ENCODE assay signal across 16 cellular contexts in genomic region chr1:8118031-8118451, GRCh38.
DNase-seq lines count a peak whose midpoint lies in the region; ATAC-seq and TF ChIP-seq lines count a peak whose summit lies in the region.
"Had no signal": no experiment of that assay in that cellular context is flagged by ENCODE, and none has a peak within 500 bp of the region (broad histone marks: within the 10 kb centered on the region; RNA-seq: fewer than 3 reads in every experiment).

No MANE protein-coding gene starts in this region.

- H3K4me1 ChIP-seq in BLaER1 = peaks cover 29% of the 10 kb centered on the region
- H3K4me1 ChIP-seq in Panc1 (ENCODE audit: control insufficient read depth, insufficient read depth, low read length) = peaks cover 58% of the 10 kb centered on the region
- H3K4me1 ChIP-seq in prostate gland (replicated peaks) = no peaks in the 10 kb centered on the region

- H3K9ac ChIP-seq in BLaER1 = no peak overlapping the region

- no peaks in the 10 kb centered on the region for H4K20me1 ChIP-seq in BLaER1

- H3K27ac ChIP-seq in BLaER1 = no peak overlapping the region
- H3K27ac ChIP-seq in Panc1 (ENCODE audit: low read length) = peak overlapping the region; percentile 100
- H3K27ac ChIP-seq in prostate gland = peak overlapping the region; percentile 42 to 74

- intact Hi-C loops in Panc1 (cut with micrococcal nuclease; ENCODE audit: unreplicated experiment) = no loop called here
- intact Hi-C loops in prostate gland (cut with DNase I) = loop anchor here (5.0 kb wide), 2 partner anchors 41 to 84 kb away; no protein-coding TSS in a partner anchor

- DNase-seq in Panc1 (ENCODE audit: low read depth, low spot score) (no peak), fibroblast of villous mesenchyme (ENCODE audit: low read depth) (peak; percentile 73), prostate gland (ENCODE audit: low spot score) (no peak), NCI-H2196 treated with DMSO at 0.1 percent for 48 hours (lab: John Stamatoyannopoulos, UW; ENCODE audit: unreplicated experiment) (no peak), NCI-H524 (lab: John Stamatoyannopoulos, UW) (no peak)
- no peak for DNase-seq in stimulated activated CD4-positive, alpha-beta T cell treated with anti-CD3 and anti-CD28 coated beads, Interleukin-12 subunit alpha, Interleukin-12 subunit beta, amount 100 ng/mL, for 4 hours
- no peak for DNase-seq in central memory CD4-positive, alpha-beta T cell
- DNase-seq: activated T-cell treated with anti-CD3 and anti-CD28 coated beads, Interleukin-2, amount 50 U/mL, for 1 hour; body of pancreas; erythroblast; GDM1; NCI-H1105 treated with DMSO at 0.1 percent for 48 hours; NCI-H774 had no signal

- ATAC-seq in Panc1 = no peak
- ATAC-seq: body of pancreas, SK-N-SH treated with all-trans-retinoic acid at 6 μM for 48 hours had no signal

- WGBS in prostate gland = 88% methylated on average over 7 of the region's 7 CpGs

- TF ChIP-seq CTCF in Panc1 (IDR thresholded peaks at IDR 0.05) (no peak), fibroblast of villous mesenchyme (IDR thresholded peaks at IDR 0.05; ENCODE audit: insufficient read depth, low read depth, low read length) (no peak), prostate gland (IDR thresholded peaks at IDR 0.05) (no peak)

- TF ChIP-seq POLR2A in prostate gland (IDR thresholded peaks at IDR 0.05) = no peak

- POLR2A ChIA-PET in Panc1 (lab: Charles Lee) = no interaction called here

- H3K9me3 ChIP-seq in BLaER1 = no peaks in the 10 kb centered on the region
- H3K9me3 ChIP-seq in Panc1 (ENCODE audit: control insufficient read depth, insufficient read depth, low read depth, low read length) = no peaks in the 10 kb centered on the region
- no peaks in the 10 kb centered on the region for H3K9me3 ChIP-seq in prostate gland
- H3K9me3 ChIP-seq: body of pancreas, ovary had no signal

- H3K27me3 ChIP-seq in BLaER1 (no peaks in the 10 kb centered on the region), Panc1 (ENCODE audit: control insufficient read depth, insufficient read depth, low read length) (no peaks in the 10 kb centered on the region), prostate gland (replicated peaks; ENCODE audit: insufficient read depth) (no peaks in the 10 kb centered on the region)
- H3K27me3 ChIP-seq: body of pancreas, ovary had no signal

- H3K4me2 ChIP-seq in BLaER1 = peak overlapping the region; percentile 70

- in situ Hi-C loops in Panc1 (cut with HindIII; ENCODE audit: low pct_unique_long_range_greater_than_20kb, low sequenced_read_pairs) = no loop called here

- CTCF ChIA-PET in Panc1 (lab: Charles Lee) = interaction anchor here (0.7 kb wide), 2 partner anchors 136 to 189 kb away, joined by 3 to 4 read pairs; no protein-coding TSS in a partner anchor

- BruUV-seq in Panc1 (replicated peaks; lab: Mats Ljungman, UMichigan) = no TSS peak

- H3K36me3 ChIP-seq in BLaER1 (no peaks in the 10 kb centered on the region), Panc1 (ENCODE audit: control insufficient read depth, insufficient read depth, low read length) (no peaks in the 10 kb centered on the region), prostate gland (no peaks in the 10 kb centered on the region)
- H3K36me3 ChIP-seq: ovary had no signal

- H3K4me3 ChIP-seq in BLaER1 (no peak overlapping the region), Panc1 (ENCODE audit: low read depth in 2 of 2, low read length in 2 of 2) (no peak overlapping the region), fibroblast of villous mesenchyme (ENCODE audit: low read depth, low read length) (no peak overlapping the region), prostate gland (no peak overlapping the region)
- H3K4me3 ChIP-seq: body of pancreas, ovary had no signal
